8 cellular contexts compared by ENCODE assay signal in genomic region chrX:12970691-12971202, GRCh38. TPM values are rescaled to one million over a fixed set of nuclear protein-coding genes. Genes with fewer than 3 reads are reported as not detected.
A peak's percentile ranks its signal among the peaks of the same experiment; 100 is the strongest.
DNase-seq lines count a peak whose midpoint lies in the region; ATAC-seq, FAIRE-seq and TF ChIP-seq lines count a peak whose summit lies in the region.

No MANE protein-coding gene starts in this region.

- H3K4me3 ChIP-seq in GM08714 (ENCODE audit: low read length), result peak overlapping the region; percentile 21; the same call in 1 of the 2 replicates
- H3K4me3 ChIP-seq in pancreas, result peak overlapping the region in 2 of 4 donors; percentile 6 to 13

- H3K36me3 ChIP-seq in pancreas, result no peaks in the 10 kb centered on the region

- peak overlapping the region; percentile 98 for H3K4me3 Mint-ChIP-seq in activated T-helper 17 cell treated with anti-CD3 and anti-CD28 coated beads, Interleukin-2, amount 50 U/mL, for 72 hours
- peak overlapping the region; percentile 68 for H3K4me3 Mint-ChIP-seq in glutamatergic neuron (ENCODE audit: unreplicated experiment)

- 3 to 13% methylated on average over 11 of the region's 11 CpGs for WGBS in pancreas, 2 donors

- no peak for TF ChIP-seq CTCF in glutamatergic neuron (IDR thresholded peaks at IDR 0.05; ENCODE audit: partially characterized antibody, unreplicated experiment)
- TF ChIP-seq CTCF in pancreas (IDR thresholded peaks at IDR 0.05), result peak in 3 of 4 donors; percentile 10 to 40 (median 25)

- peak; percentile 43 for ATAC-seq in activated T-helper 17 cell treated with anti-CD3 and anti-CD28 coated beads, Interleukin-2, amount 50 U/mL, for 72 hours (replicated peaks)
- ATAC-seq in pancreas, result peak; percentile 52 to 75 (median 60)
- no peak for ATAC-seq in GM18505 (IDR thresholded peaks at IDR 0.05; ENCODE audit: unreplicated experiment)
- no peak for ATAC-seq in GM19397 (IDR thresholded peaks at IDR 0.05; ENCODE audit: unreplicated experiment)

- no peaks in the 10 kb centered on the region for H3K27me3 Mint-ChIP-seq in activated T-helper 17 cell treated with anti-CD3 and anti-CD28 coated beads, Interleukin-2, amount 50 U/mL, for 72 hours
- H3K27me3 Mint-ChIP-seq in glutamatergic neuron (ENCODE audit: unreplicated experiment), result peaks cover 17% of the 10 kb centered on the region

- TF ChIP-seq POLR2A in GM18505 (IDR thresholded peaks at IDR 0.05; ENCODE audit: borderline replicate concordance, extremely low read depth, insufficient read depth, insufficient read length), result no peak

- no peaks in the 10 kb centered on the region for H3K9me3 ChIP-seq in pancreas

- H3K27ac ChIP-seq in pancreas, result peak overlapping the region; percentile 63 to 96 (median 72)

- H3K27ac Mint-ChIP-seq in activated T-helper 17 cell treated with anti-CD3 and anti-CD28 coated beads, Interleukin-2, amount 50 U/mL, for 72 hours, result peak overlapping the region; percentile 96
- H3K27ac Mint-ChIP-seq in glutamatergic neuron (ENCODE audit: unreplicated experiment), result peak overlapping the region; percentile 92

- H3K36me3 Mint-ChIP-seq in activated T-helper 17 cell treated with anti-CD3 and anti-CD28 coated beads, Interleukin-2, amount 50 U/mL, for 72 hours (ENCODE audit: low read depth), result peaks cover 48% of the 10 kb centered on the region
- H3K36me3 Mint-ChIP-seq in glutamatergic neuron (ENCODE audit: unreplicated experiment), result no peaks in the 10 kb centered on the region

- H3K27me3 ChIP-seq in pancreas, result peaks cover 0 to 3% (median 0%) of the 10 kb centered on the region in 4 donors

- H3K9me3 Mint-ChIP-seq in activated T-helper 17 cell treated with anti-CD3 and anti-CD28 coated beads, Interleukin-2, amount 50 U/mL, for 72 hours, result no peaks in the 10 kb centered on the region
- peaks cover 14% of the 10 kb centered on the region for H3K9me3 Mint-ChIP-seq in glutamatergic neuron (ENCODE audit: unreplicated experiment)

- H3K4me1 Mint-ChIP-seq in activated T-helper 17 cell treated with anti-CD3 and anti-CD28 coated beads, Interleukin-2, amount 50 U/mL, for 72 hours, result peaks cover 11% of the 10 kb centered on the region
- H3K4me1 Mint-ChIP-seq in glutamatergic neuron (ENCODE audit: low read depth, unreplicated experiment), result peaks cover 30% of the 10 kb centered on the region

- FAIRE-seq in pancreas (lab: Jason Lieb, UNC), result no peak

- DNase-seq in NCI-H146 treated with DMSO at 0.1 percent for 48 hours (lab: John Stamatoyannopoulos, UW; ENCODE audit: unreplicated experiment) (peak; percentile 81), glutamatergic neuron (peak; percentile 28), pancreas (peak in 2 of 6 donors; percentile 35 to 58), NCI-H128 (lab: John Stamatoyannopoulos, UW; ENCODE audit: unreplicated experiment) (no peak)

- intact Hi-C loops in pancreas (cut with DNase I), result no loop called here

- peaks cover 0 to 8% (median 0%) of the 10 kb centered on the region in 3 donors for H3K4me1 ChIP-seq in pancreas

RNA-seq across cellular contexts. Expression of gene TMSB4X, which starts 4.2 kb away (rescaled TPM):
- total RNA-seq in activated T-helper 17 cell treated with anti-CD3 and anti-CD28 coated beads, Interleukin-2, amount 50 U/mL, for 72 hours, result 1,000 to 10,000 TPM; 6,631 to 7,873 TPM
- total RNA-seq in glutamatergic neuron (ENCODE audit: unreplicated experiment), result 4,532 TPM
- total RNA-seq in pancreas, result 1,000 to 10,000 TPM in 2 of 6 donors, 100 to 1,000 TPM in 4; 460 to 1,697 (median 685) TPM
- polyA plus RNA-seq in pancreas, result 1,000 to 10,000 TPM; 2,074 to 2,276 TPM

Comparison
In these comparisons a context has a peak if more than half of its experiments do, and no peak if none do; other contexts are left out.
1. ATAC-seq: peak in activated T-helper 17 cell treated with anti-CD3 and anti-CD28 coated beads, Interleukin-2, amount 50 U/mL, for 72 hours (single experiment) and pancreas (4 of 4); none in GM18505 (single experiment) and GM19397 (single experiment).